In genomic region chr2:127672341-127673303, GRCh38 we compare ENCODE assay signal across 16 cellular contexts. TPM values are rescaled to one million over a fixed set of nuclear protein-coding genes. Genes with fewer than 3 reads are reported as not detected.
DNase-seq lines count a peak whose midpoint lies in the region; ATAC-seq, FAIRE-seq and TF ChIP-seq lines count a peak whose summit lies in the region.
"Had no signal": no experiment of that assay in that cellular context is flagged by ENCODE, and none has a peak within 500 bp of the region (broad histone marks: within the 10 kb centered on the region; RNA-seq: fewer than 3 reads in every experiment).

No MANE protein-coding gene starts in this region.

- WGBS in HepG2 (ENCODE audit: low lambda C conversion rate) = 50% methylated on average over 20 of the region's 21 CpGs
- WGBS in sigmoid colon, 2 donors = 74 to 81% methylated on average over 21 of the region's 21 CpGs

- H3K79me2 ChIP-seq in HepG2 (ENCODE audit: insufficient read depth, low read length) = no peaks in the 10 kb centered on the region

- no TSS peak for BruUV-seq in HepG2 (replicated peaks; lab: Mats Ljungman, UMichigan)

- TF ChIP-seq CTCF in AG04449 (IDR thresholded peaks at IDR 0.05; ENCODE audit: insufficient read depth, low read length, missing control alignments) (no peak), colonic mucosa (IDR thresholded peaks at IDR 0.05) (no peak), HepG2 (CRISPR knock-in tag; IDR thresholded peaks at IDR 0.05) (no peak), sigmoid colon (IDR thresholded peaks at IDR 0.05) (no peak)

- H4K20me1 ChIP-seq in HepG2 (ENCODE audit: insufficient read depth, low read length) = no peaks in the 10 kb centered on the region; the same call in 1 of the 2 replicates

- DNase-seq in AG04449 (ENCODE audit: low read depth, low spot score) (no peak), colonic mucosa (no peak), HepG2 (ENCODE audit: low spot score) (no peak), sigmoid colon (peak; percentile 72), activated gamma-delta T cell treated with Interleukin-2 at 50 U/mL for 16 hours (no peak)
- DNase-seq: activated CD4-positive, alpha-beta T cell treated with anti-CD3 and anti-CD28 coated beads, Interleukin-2, amount 10 ng/mL, durations not matched to agents 24 days and 14 days; activated naive CD4-positive, alpha-beta T cell; foreskin fibroblast; kidney glomerular epithelial cell; NCI-H2081 treated with DMSO at 0.1 percent for 48 hours; SW 1271 had no signal

- POLR2A ChIA-PET in AG04449 (lab: Yijun Ruan, JAX) = interaction anchor here (1.5 kb wide), 1 partner anchor 29 kb away, joined by 4 read pairs; the partner anchor contains the start of gene SFT2D3
- POLR2A ChIA-PET in HepG2 (lab: Yijun Ruan, JAX) = no interaction called here

- no peak for TF ChIP-seq RAD21 in HepG2 (CRISPR knock-in tag; IDR thresholded peaks at IDR 0.05)

- H3K4me3 ChIP-seq in AG04449 (ENCODE audit: low read depth, low read length) (peak overlapping the region; percentile 20), colonic mucosa (peak overlapping the region; percentile 54), HepG2 (replicated peaks in 1 of 3; ENCODE audit: insufficient read depth in 1 of 3, low read depth in 2 of 3, low read length in 3 of 3) (no peak overlapping the region; a peak in 1 of 6 replicates), sigmoid colon (peak overlapping the region; percentile 77 to 90 (median 84))

- H3K27ac ChIP-seq in colonic mucosa (no peak overlapping the region), HepG2 (ENCODE audit: extremely low read length, insufficient read depth, low read length) (no peak overlapping the region), sigmoid colon (peak overlapping the region; percentile 96 to 97 (median 97))

- H3K9me3 ChIP-seq in colonic mucosa (no peaks in the 10 kb centered on the region), HepG2 (ENCODE audit: low read length) (no peaks in the 10 kb centered on the region), sigmoid colon (no peaks in the 10 kb centered on the region)

- intact Hi-C loops in colonic mucosa (cut with DNase I) = no loop called here
- intact Hi-C loops in HepG2 (cut with micrococcal nuclease; ENCODE audit: unreplicated experiment) = no loop called here
- intact Hi-C loops in sigmoid colon (cut with DNase I) = no loop called here

- H2AFZ ChIP-seq in HepG2 (ENCODE audit: low read length) = no peak overlapping the region

- no peaks in the 10 kb centered on the region for H3K4me1 ChIP-seq in colonic mucosa
- peaks cover 27% of the 10 kb centered on the region for H3K4me1 ChIP-seq in HepG2 (ENCODE audit: insufficient read depth, low read length)
- H3K4me1 ChIP-seq in sigmoid colon = peaks cover 0 to 80% (median 63%) of the 10 kb centered on the region in 4 donors

- CTCF ChIA-PET in AG04449 (lab: Yijun Ruan, JAX) (interaction anchor here (1.2 to 1.5 kb wide), 2 partner anchors 23 to 81 kb away, joined by 3 to 5 read pairs; no protein-coding TSS in a partner anchor), HepG2 (lab: Yijun Ruan, JAX; ENCODE audit: low intra/inter-chr PET ratio, low total read pairs) (no interaction called here)

- TF ChIP-seq EP300 in HepG2 (IDR thresholded peaks at IDR 0.05; ENCODE audit: low read depth in 2 of 2, low read length in 2 of 2) (no peak), HepG2 (CRISPR knock-in tag; IDR thresholded peaks at IDR 0.05; ENCODE audit: borderline replicate concordance) (no peak), sigmoid colon (IDR thresholded peaks at IDR 0.05) (no peak)

- in situ Hi-C loops in HepG2 (cut with HindIII; ENCODE audit: extremely low pct_ligation_motif_present, low pct_unique_long_range_greater_than_20kb) = no loop called here

- H3K36me3 ChIP-seq in colonic mucosa (no peaks in the 10 kb centered on the region), HepG2 (replicated peaks in 1 of 2; ENCODE audit: control insufficient read depth in 1 of 2, insufficient read depth in 2 of 2, low read length in 2 of 2) (no peaks in the 10 kb centered on the region), sigmoid colon (peaks cover 0 to 6% (median 0%) of the 10 kb centered on the region in 4 donors)

- FAIRE-seq in HepG2 (lab: Jason Lieb, UNC) = no peak

- ATAC-seq in HepG2 (peak; percentile 12), GM18498 (IDR thresholded peaks at IDR 0.05; ENCODE audit: unreplicated experiment) (no peak), HG03159 (IDR thresholded peaks at IDR 0.05; ENCODE audit: unreplicated experiment) (no peak), HG03442 (IDR thresholded peaks at IDR 0.05; ENCODE audit: unreplicated experiment) (no peak)

- H3K9ac ChIP-seq in colonic mucosa (ENCODE audit: low read depth in 2 of 2, low read length in 2 of 2) (peak overlapping the region; percentile 24 to 58), HepG2 (ENCODE audit: insufficient read depth, low read depth, low read length) (no peak overlapping the region)

- H3K4me2 ChIP-seq in HepG2 (ENCODE audit: low read depth, low read length) = 0 out of 2 replicates have a peak overlapping the region, but pooled peaks have one; percentile 14

- H3K27me3 ChIP-seq in colonic mucosa = peaks cover 30% of the 10 kb centered on the region
- peaks cover 14 to 57% of the 10 kb centered on the region in 2 experiments for H3K27me3 ChIP-seq in HepG2 (ENCODE audit: control insufficient read depth in 1 of 2, insufficient read depth in 2 of 2, low read length in 2 of 2)
- no peaks in the 10 kb centered on the region for H3K27me3 ChIP-seq in sigmoid colon

- TF ChIP-seq POLR2A in HepG2 (IDR thresholded peaks at IDR 0.05; ENCODE audit: insufficient read depth in 1 of 2, low read depth in 2 of 2, low read length in 2 of 2) (no peak), sigmoid colon (IDR thresholded peaks at IDR 0.05) (no peak)

RNA-seq across cellular contexts. Expression of gene LIMS2, which starts 2.7 kb away (rescaled TPM):
- total RNA-seq in colonic mucosa = 10 to 100 TPM in 1 of 2 donors, 1 to 10 TPM in 1; 6.6 to 37.2 TPM
- 0.90 and 1.0 TPM in 2 replicates for total RNA-seq in HepG2 (2016; rRNA removed; fragmentation: Illumina TruSeq; extraction: Trizol)
- 1.9 and 3.6 TPM in 2 replicates for total RNA-seq in HepG2 (2016; cell fraction: cytosol; rRNA removed; fragmentation: Illumina TruSeq; extraction: Trizol; ENCODE audit: low read depth)
- 0.85 and 1.2 TPM in 2 replicates for total RNA-seq in HepG2 (2016; cell fraction: insoluble cytoplasmic fraction; rRNA removed; fragmentation: Illumina TruSeq; extraction: Trizol)
- 2.6 and 3.9 TPM in 2 replicates for total RNA-seq in HepG2 (2016; cell fraction: membrane; rRNA removed; fragmentation: Illumina TruSeq; extraction: Trizol)
- 0.56 and 0.81 TPM in 2 replicates for total RNA-seq in HepG2 (2016; cell fraction: nucleus; rRNA removed; fragmentation: Illumina TruSeq; extraction: Trizol)
- 1.9 and 2.0 TPM in 2 replicates for polyA plus RNA-seq in HepG2 (2011; rRNA removed)
- polyA plus RNA-seq in HepG2 (2011; cell fraction: cytosol; rRNA removed) = 2.1 and 3.1 TPM in 2 replicates
- polyA plus RNA-seq in HepG2 (2011; cell fraction: nucleus; rRNA removed) = 2.0 and 2.2 TPM in 2 replicates
- polyA plus RNA-seq in HepG2 (2012) = 2.1 and 3.9 TPM in 2 replicates
- 8.9 and 10.7 TPM in 2 replicates for polyA plus RNA-seq in HepG2 (2016; cell fraction: cytosol; fragmentation: Illumina TruSeq; extraction: Trizol; ENCODE audit: low read depth)
- polyA plus RNA-seq in HepG2 (2016; cell fraction: insoluble cytoplasmic fraction; fragmentation: Illumina TruSeq; extraction: Trizol; ENCODE audit: low read depth) = 2.4 and 3.4 TPM in 2 replicates
- polyA plus RNA-seq in HepG2 (2016; cell fraction: membrane; fragmentation: Illumina TruSeq; extraction: Trizol; ENCODE audit: low read depth) = 8.6 and 9.2 TPM in 2 replicates
- 1.5 TPM in 2 replicates for polyA plus RNA-seq in HepG2 (2016; cell fraction: nucleus; fragmentation: Illumina TruSeq; extraction: Trizol; ENCODE audit: insufficient read depth, low read depth)
- 0.07 and 4.5 TPM in 2 replicates for polyA minus RNA-seq in HepG2 (2011; rRNA and poly(A)+ RNA removed; ENCODE audit: low replicate concordance)
- polyA minus RNA-seq in HepG2 (2011; cell fraction: cytosol; rRNA and poly(A)+ RNA removed) = 1.2 and 1.9 TPM in 2 replicates
- polyA minus RNA-seq in HepG2 (2011; cell fraction: nucleus; rRNA and poly(A)+ RNA removed) = 1.2 and 1.6 TPM in 2 replicates
- total RNA-seq in sigmoid colon = 100 to 1,000 TPM; 125 to 357 (median 195) TPM
- 10 to 100 TPM in 2 of 3 donors, 1 to 10 TPM in 1; 3.2 to 40.6 (median 17.4) TPM for polyA plus RNA-seq in sigmoid colon

RNA-seq across cellular contexts. Expression of gene GPR17, which starts 26.7 kb away (rescaled TPM):
- total RNA-seq in colonic mucosa = under 1 TPM; 0.16 to 0.20 TPM
- total RNA-seq in HepG2 (2016; rRNA removed; fragmentation: Illumina TruSeq; extraction: Trizol) = not detected in 2 replicates
- total RNA-seq in HepG2 (2016; cell fraction: cytosol; rRNA removed; fragmentation: Illumina TruSeq; extraction: Trizol; ENCODE audit: low read depth) = not detected in 2 replicates
- not detected in 2 replicates for total RNA-seq in HepG2 (2016; cell fraction: insoluble cytoplasmic fraction; rRNA removed; fragmentation: Illumina TruSeq; extraction: Trizol)
- not detected in 2 replicates for total RNA-seq in HepG2 (2016; cell fraction: membrane; rRNA removed; fragmentation: Illumina TruSeq; extraction: Trizol)
- total RNA-seq in HepG2 (2016; cell fraction: nucleus; rRNA removed; fragmentation: Illumina TruSeq; extraction: Trizol) = not detected in 2 replicates
- polyA plus RNA-seq in HepG2 (2011; rRNA removed) = not detected in 2 replicates
- not detected in 2 replicates for polyA plus RNA-seq in HepG2 (2011; cell fraction: cytosol; rRNA removed)
- polyA plus RNA-seq in HepG2 (2011; cell fraction: nucleus; rRNA removed) = not detected in 2 replicates
- not detected in 2 replicates for polyA plus RNA-seq in HepG2 (2012)
- polyA plus RNA-seq in HepG2 (2016; cell fraction: cytosol; fragmentation: Illumina TruSeq; extraction: Trizol; ENCODE audit: low read depth) = not detected in 2 replicates
- polyA plus RNA-seq in HepG2 (2016; cell fraction: insoluble cytoplasmic fraction; fragmentation: Illumina TruSeq; extraction: Trizol; ENCODE audit: low read depth) = not detected in 2 replicates
- polyA plus RNA-seq in HepG2 (2016; cell fraction: membrane; fragmentation: Illumina TruSeq; extraction: Trizol; ENCODE audit: low read depth) = not detected in 2 replicates
- not detected in 2 replicates for polyA plus RNA-seq in HepG2 (2016; cell fraction: nucleus; fragmentation: Illumina TruSeq; extraction: Trizol; ENCODE audit: insufficient read depth, low read depth)
- polyA minus RNA-seq in HepG2 (2011; rRNA and poly(A)+ RNA removed; ENCODE audit: low replicate concordance) = 0.08 TPM in 1 of 2 replicates, not detected in the other
- not detected in 2 replicates for polyA minus RNA-seq in HepG2 (2011; cell fraction: cytosol; rRNA and poly(A)+ RNA removed)
- not detected in 2 replicates for polyA minus RNA-seq in HepG2 (2011; cell fraction: nucleus; rRNA and poly(A)+ RNA removed)
- total RNA-seq in sigmoid colon = 1 to 10 TPM in 1 of 4 donors, under 1 TPM in 2, not detected in 1; 0.36 to 1.4 (median 0.66) TPM
- under 1 TPM in 2 of 3 donors, not detected in 1; 0.48 to 0.60 TPM for polyA plus RNA-seq in sigmoid colon
- total RNA-seq: activated CD4-positive, alpha-beta T cell treated with anti-CD3 and anti-CD28 coated beads, Interleukin-2, amount 10 ng/mL, durations not matched to agents 24 days and 14 days; Daoy; subcutaneous adipose tissue had no signal

RNA-seq across cellular contexts. Expression of gene SFT2D3, which starts 28.7 kb away (rescaled TPM):
- 1 to 10 TPM; 6.0 to 7.5 TPM for total RNA-seq in colonic mucosa
- 4.6 and 9.4 TPM in 2 replicates for total RNA-seq in HepG2 (2016; rRNA removed; fragmentation: Illumina TruSeq; extraction: Trizol)
- 1.4 and 1.5 TPM in 2 replicates for total RNA-seq in HepG2 (2016; cell fraction: cytosol; rRNA removed; fragmentation: Illumina TruSeq; extraction: Trizol; ENCODE audit: low read depth)
- total RNA-seq in HepG2 (2016; cell fraction: insoluble cytoplasmic fraction; rRNA removed; fragmentation: Illumina TruSeq; extraction: Trizol) = 5.2 and 9.2 TPM in 2 replicates
- total RNA-seq in HepG2 (2016; cell fraction: membrane; rRNA removed; fragmentation: Illumina TruSeq; extraction: Trizol) = 4.6 and 5.1 TPM in 2 replicates
- total RNA-seq in HepG2 (2016; cell fraction: nucleus; rRNA removed; fragmentation: Illumina TruSeq; extraction: Trizol) = 10.3 and 11.4 TPM in 2 replicates
- 8.3 and 8.7 TPM in 2 replicates for polyA plus RNA-seq in HepG2 (2011; rRNA removed)
- polyA plus RNA-seq in HepG2 (2011; cell fraction: cytosol; rRNA removed) = 6.8 and 9.4 TPM in 2 replicates
- polyA plus RNA-seq in HepG2 (2011; cell fraction: nucleus; rRNA removed) = 3.7 and 4.4 TPM in 2 replicates
- polyA plus RNA-seq in HepG2 (2012) = not detected in 2 replicates
- polyA plus RNA-seq in HepG2 (2016; cell fraction: cytosol; fragmentation: Illumina TruSeq; extraction: Trizol; ENCODE audit: low read depth) = 1.3 and 1.4 TPM in 2 replicates
- polyA plus RNA-seq in HepG2 (2016; cell fraction: insoluble cytoplasmic fraction; fragmentation: Illumina TruSeq; extraction: Trizol; ENCODE audit: low read depth) = 5.4 and 7.0 TPM in 2 replicates
- 3.0 and 4.0 TPM in 2 replicates for polyA plus RNA-seq in HepG2 (2016; cell fraction: membrane; fragmentation: Illumina TruSeq; extraction: Trizol; ENCODE audit: low read depth)
- 13.6 and 14.0 TPM in 2 replicates for polyA plus RNA-seq in HepG2 (2016; cell fraction: nucleus; fragmentation: Illumina TruSeq; extraction: Trizol; ENCODE audit: insufficient read depth, low read depth)
- polyA minus RNA-seq in HepG2 (2011; rRNA and poly(A)+ RNA removed; ENCODE audit: low replicate concordance) = 2.4 and 7.5 TPM in 2 replicates
- polyA minus RNA-seq in HepG2 (2011; cell fraction: cytosol; rRNA and poly(A)+ RNA removed) = 6.5 and 7.2 TPM in 2 replicates
- polyA minus RNA-seq in HepG2 (2011; cell fraction: nucleus; rRNA and poly(A)+ RNA removed) = 16.4 and 17.5 TPM in 2 replicates
- total RNA-seq in sigmoid colon = 1 to 10 TPM; 5.6 to 8.6 (median 7.9) TPM
- polyA plus RNA-seq in sigmoid colon = 1 to 10 TPM; 1.4 to 6.5 (median 1.8) TPM

Comparison
In these comparisons a context has a peak if more than half of its experiments do, and no peak if none do; other contexts are left out.
1. H3K4me3 ChIP-seq: peak in AG04449 (single experiment), colonic mucosa (single experiment) and sigmoid colon (4 of 4); none in HepG2 (0 of 3).
2. H3K27ac ChIP-seq: peak in sigmoid colon (4 of 4); none in colonic mucosa (single experiment) and HepG2 (single experiment).